In genomic region chr11:68020575-68020974, GRCh38 we compare ENCODE assay signal across 10 cellular contexts. TPM values are rescaled to one million over a fixed set of nuclear protein-coding genes. Genes with fewer than 3 reads are reported as not detected.
A peak's percentile ranks its signal among the peaks of the same experiment; 100 is the strongest.
DNase-seq lines count a peak whose midpoint lies in the region; ATAC-seq and TF ChIP-seq lines count a peak whose summit lies in the region.
"Had no signal": no experiment of that assay in that cellular context is flagged by ENCODE, and none has a peak within 500 bp of the region (broad histone marks: within the 10 kb centered on the region; RNA-seq: fewer than 3 reads in every experiment).

No MANE protein-coding gene starts in this region.

- ATAC-seq in sciatic nerve (peak; percentile 4), GM18868 (IDR thresholded peaks at IDR 0.05; ENCODE audit: unreplicated experiment) (no peak)
- no peak for ATAC-seq in activated CD8-positive, alpha-beta T cell treated with anti-CD3 and anti-CD28 coated beads for 36 hours

- CTCF ChIA-PET in SK-N-SH (lab: Yijun Ruan, JAX): interaction anchor here (0.6 to 2.6 kb wide), 3 partner anchors 15 to 188 kb away, joined by 3 to 11 read pairs (median 4); no protein-coding TSS in a partner anchor
- CTCF ChIA-PET in activated CD8-positive, alpha-beta T cell treated with anti-CD3 and anti-CD28 coated beads for 36 hours (lab: Charles Lee): no interaction called here

- no peaks in the 10 kb centered on the region for H3K27me3 Mint-ChIP-seq in activated CD8-positive, alpha-beta T cell treated with anti-CD3 and anti-CD28 coated beads for 36 hours

- H3K4me1 ChIP-seq in SK-N-SH (ENCODE audit: control insufficient read depth in 1 of 2, insufficient read depth in 2 of 2, low read depth in 1 of 2, low read length in 1 of 2) (peaks cover 0 to 18% of the 10 kb centered on the region in 2 experiments; a peak in 1 of 4 replicates), fibroblast of lung (ENCODE audit: control insufficient read depth, extremely low read depth, insufficient read depth, low read length) (peaks cover 7% of the 10 kb centered on the region)

- H3K9me3 ChIP-seq in SK-N-SH (no peaks in the 10 kb centered on the region), fibroblast of lung (ENCODE audit: control insufficient read depth, insufficient read depth, low read depth, low read length) (no peaks in the 10 kb centered on the region)

- no peaks in the 10 kb centered on the region for H3K79me2 ChIP-seq in SK-N-SH (ENCODE audit: insufficient read depth)
- no peaks in the 10 kb centered on the region for H3K79me2 ChIP-seq in fibroblast of lung (ENCODE audit: control insufficient read depth, insufficient read depth, low read length)

- H2AFZ ChIP-seq in SK-N-SH (ENCODE audit: low read depth) (no peak overlapping the region), fibroblast of lung (ENCODE audit: low read length) (no peak overlapping the region)

- H3K36me3 ChIP-seq in SK-N-SH (replicated peaks in 1 of 2; ENCODE audit: control insufficient read depth in 1 of 2, insufficient read depth in 2 of 2, low read length in 1 of 2) (no peaks in the 10 kb centered on the region), fibroblast of lung (ENCODE audit: control insufficient read depth, insufficient read depth, low read length) (peaks cover 8% of the 10 kb centered on the region)

- WGBS in SK-N-SH (ENCODE audit: low lambda C conversion rate): 47% methylated on average over 11 of the region's 11 CpGs

- no peak overlapping the region for H3K27ac Mint-ChIP-seq in activated CD8-positive, alpha-beta T cell treated with anti-CD3 and anti-CD28 coated beads for 36 hours
- H3K27ac Mint-ChIP-seq: memory B cell; T-helper 1 cell treated with Interleukin-12 subunit alpha and Interleukin-12 subunit beta and Interleukin-4 antibody, amounts not matched to agents 30 μg/mL and 1 μg/mL, for 36 hours had no signal

- TF ChIP-seq CTCF in SK-N-SH (IDR thresholded peaks at IDR 0.05): peak; percentile 57
- TF ChIP-seq CTCF in fibroblast of lung (conservative IDR thresholded peaks at IDR 0.05 in 1 of 2, IDR thresholded peaks at IDR 0.05 in 1 of 2; ENCODE audit: low read depth in 1 of 2, low read length in 2 of 2): peak; percentile 26 to 54
- TF ChIP-seq CTCF in activated CD8-positive, alpha-beta T cell treated with anti-CD3 and anti-CD28 coated beads for 36 hours (IDR thresholded peaks at IDR 0.05): no peak

- no peak overlapping the region for H3K9ac ChIP-seq in SK-N-SH
- H3K9ac ChIP-seq in fibroblast of lung (ENCODE audit: insufficient read depth, low read length): no peak overlapping the region

- H3F3A ChIP-seq in SK-N-SH (replicated peaks; ENCODE audit: insufficient read depth): peaks cover 10% of the 10 kb centered on the region

- H4K20me1 ChIP-seq in SK-N-SH (ENCODE audit: insufficient read depth) (no peaks in the 10 kb centered on the region), fibroblast of lung (ENCODE audit: control insufficient read depth, extremely low read depth, insufficient read depth, low read length) (no peaks in the 10 kb centered on the region)

- H3K27ac ChIP-seq in SK-N-SH (ENCODE audit: low read depth in 2 of 2, low read length in 1 of 2) (peak overlapping the region; percentile 19 to 26; a peak in 3 of 4 replicates), fibroblast of lung (ENCODE audit: insufficient read depth, low read length) (no peak overlapping the region)

- H3K9me2 ChIP-seq in SK-N-SH: no peaks in the 10 kb centered on the region

- DNase-seq in NCI-H1417 (lab: John Stamatoyannopoulos, UW) (peak in 2 of 3 experiments; percentile 18 to 26), NCI-H1417 treated with DMSO at 0.1 percent for 48 hours (lab: John Stamatoyannopoulos, UW) (no peak), SK-N-SH (peak; percentile 82), fibroblast of lung (ENCODE audit: low read depth in 2 of 2) (peak in 1 of 2 donors; percentile 34), sciatic nerve (ENCODE audit: low spot score) (no peak), putamen (ENCODE audit: low spot score) (no peak)
- DNase-seq in activated CD8-positive, alpha-beta T cell treated with anti-CD3 and anti-CD28 coated beads for 36 hours: no peak

- POLR2A ChIA-PET in SK-N-SH (lab: Yijun Ruan, JAX): interaction anchor here (1.4 kb wide), 1 partner anchor 17 kb away, joined by 5 read pairs; no protein-coding TSS in a partner anchor
- POLR2A ChIA-PET in activated CD8-positive, alpha-beta T cell treated with anti-CD3 and anti-CD28 coated beads for 36 hours (lab: Charles Lee): no interaction called here

- H3K27me3 ChIP-seq in SK-N-SH (ENCODE audit: insufficient read depth) (no peaks in the 10 kb centered on the region), fibroblast of lung (ENCODE audit: control insufficient read depth, insufficient read depth, low read length) (no peaks in the 10 kb centered on the region)

- H3K4me2 ChIP-seq in SK-N-SH (no peak overlapping the region), fibroblast of lung (ENCODE audit: extremely low read depth, insufficient read depth, low read length) (no peak overlapping the region)

- H3K9me3 Mint-ChIP-seq in activated CD8-positive, alpha-beta T cell treated with anti-CD3 and anti-CD28 coated beads for 36 hours: peaks cover 2% of the 10 kb centered on the region
- H3K9me3 Mint-ChIP-seq: memory B cell; T-helper 1 cell treated with Interleukin-12 subunit alpha and Interleukin-12 subunit beta and Interleukin-4 antibody, amounts not matched to agents 30 μg/mL and 1 μg/mL, for 36 hours had no signal

- TF ChIP-seq RAD21 in SK-N-SH (IDR thresholded peaks at IDR 0.05; ENCODE audit: low read length): peak; percentile 46

- intact Hi-C loops in sciatic nerve (cut with DNase I): no loop called here
- intact Hi-C loops in activated CD8-positive, alpha-beta T cell treated with anti-CD3 and anti-CD28 coated beads for 36 hours (cut with micrococcal nuclease): no loop called here

- H3K4me3 ChIP-seq in SK-N-SH (ENCODE audit: low read depth in 2 of 2, low read length in 1 of 2) (no peak overlapping the region), fibroblast of lung (replicated peaks in 1 of 4; ENCODE audit: control extremely low read depth in 1 of 4, insufficient read depth in 1 of 4, low read depth in 3 of 4, low read length in 4 of 4) (no peak overlapping the region)

- peaks cover 5% of the 10 kb centered on the region for H3K36me3 Mint-ChIP-seq in activated CD8-positive, alpha-beta T cell treated with anti-CD3 and anti-CD28 coated beads for 36 hours (ENCODE audit: low read depth)

- no peak for TF ChIP-seq EP300 in SK-N-SH (IDR thresholded peaks at IDR 0.05; ENCODE audit: borderline replicate concordance in 1 of 2, low read depth in 1 of 2, low read length in 1 of 2)

- H3K4me1 Mint-ChIP-seq in activated CD8-positive, alpha-beta T cell treated with anti-CD3 and anti-CD28 coated beads for 36 hours (ENCODE audit: low read depth): no peaks in the 10 kb centered on the region

- H3K4me3 Mint-ChIP-seq in activated CD8-positive, alpha-beta T cell treated with anti-CD3 and anti-CD28 coated beads for 36 hours: no peak overlapping the region
- H3K4me3 Mint-ChIP-seq: memory B cell; T-helper 1 cell treated with Interleukin-12 subunit alpha and Interleukin-12 subunit beta and Interleukin-4 antibody, amounts not matched to agents 30 μg/mL and 1 μg/mL, for 36 hours had no signal

TF ChIP-seq in SK-N-SH, 30 proteins besides CTCF, POLR2A, EP300 and RAD21:
- TF ChIP-seq SMC3 (IDR thresholded peaks at IDR 0.05; ENCODE audit: low read depth, low read length) (peak; percentile 59), FOSL2 (IDR thresholded peaks at IDR 0.05; ENCODE audit: borderline replicate concordance, low read depth) (no peak)

RNA-seq across cellular contexts. Expression of gene NDUFS8, which starts 9.9 kb away (rescaled TPM):
- polyA plus RNA-seq in SK-N-SH (2012; rRNA removed) (87.2 and 123 TPM in 2 replicates), fibroblast of lung (36.3 and 53.5 TPM in 2 replicates)
- 58.2 and 80.4 TPM in 2 replicates for polyA plus RNA-seq in SK-N-SH (2012; cell fraction: cytosol; rRNA removed)
- 123 and 172 TPM in 2 replicates for polyA plus RNA-seq in SK-N-SH (2012; cell fraction: nucleus; rRNA removed)
- total RNA-seq in fibroblast of lung (88.1 and 148 TPM in 2 replicates), sciatic nerve (63.9 TPM)
- polyA plus RNA-seq in fibroblast of lung (2012): 146 and 217 TPM in 2 replicates
- 112 and 143 TPM in 2 replicates for polyA minus RNA-seq in fibroblast of lung (ENCODE audit: low replicate concordance)
- 100 to 1,000 TPM; 105 to 109 TPM for total RNA-seq in activated CD8-positive, alpha-beta T cell treated with anti-CD3 and anti-CD28 coated beads for 36 hours

RNA-seq across cellular contexts. Expression of gene ALDH3B1, which starts 10.4 kb away (rescaled TPM):
- polyA plus RNA-seq in SK-N-SH (2012; rRNA removed) (14.9 and 15.9 TPM in 2 replicates), fibroblast of lung (19.1 and 39.0 TPM in 2 replicates)
- polyA plus RNA-seq in SK-N-SH (2012; cell fraction: cytosol; rRNA removed): 6.7 and 10.3 TPM in 2 replicates
- 20.7 and 23.3 TPM in 2 replicates for polyA plus RNA-seq in SK-N-SH (2012; cell fraction: nucleus; rRNA removed)
- total RNA-seq in fibroblast of lung (24.9 and 57.6 TPM in 2 replicates), sciatic nerve (46.7 TPM)
- 28.9 and 61.9 TPM in 2 replicates for polyA plus RNA-seq in fibroblast of lung (2012)
- 14.7 and 50.0 TPM in 2 replicates for polyA minus RNA-seq in fibroblast of lung (ENCODE audit: low replicate concordance)
- total RNA-seq in activated CD8-positive, alpha-beta T cell treated with anti-CD3 and anti-CD28 coated beads for 36 hours: under 1 TPM; 0.09 to 0.11 TPM

RNA-seq across cellular contexts. Expression of gene UNC93B1, which starts 16.7 kb away (rescaled TPM):
- polyA plus RNA-seq in SK-N-SH (2012; rRNA removed): 28.9 and 30.9 TPM in 2 replicates
- 9.1 and 18.1 TPM in 2 replicates for polyA plus RNA-seq in SK-N-SH (2012; cell fraction: cytosol; rRNA removed)
- polyA plus RNA-seq in SK-N-SH (2012; cell fraction: nucleus; rRNA removed): 85.6 and 104 TPM in 2 replicates
- total RNA-seq in fibroblast of lung: 20.0 and 20.5 TPM in 2 replicates
- polyA plus RNA-seq in fibroblast of lung: 11.5 and 15.7 TPM in 2 replicates
- polyA plus RNA-seq in fibroblast of lung (2012): 10.8 and 17.2 TPM in 2 replicates
- 35.3 and 55.9 TPM in 2 replicates for polyA minus RNA-seq in fibroblast of lung (ENCODE audit: low replicate concordance)
- total RNA-seq in sciatic nerve: 37.0 TPM
- 10 to 100 TPM; 12.4 to 13.0 TPM for total RNA-seq in activated CD8-positive, alpha-beta T cell treated with anti-CD3 and anti-CD28 coated beads for 36 hours

RNA-seq across cellular contexts. Expression of gene TCIRG1, which starts 18.2 kb away (rescaled TPM):
- polyA plus RNA-seq in SK-N-SH (2012; rRNA removed) (0.58 and 0.73 TPM in 2 replicates), fibroblast of lung (24.7 and 26.7 TPM in 2 replicates)
- 0.13 and 0.29 TPM in 2 replicates for polyA plus RNA-seq in SK-N-SH (2012; cell fraction: cytosol; rRNA removed)
- 4.8 and 6.8 TPM in 2 replicates for polyA plus RNA-seq in SK-N-SH (2012; cell fraction: nucleus; rRNA removed)
- total RNA-seq in fibroblast of lung (42.1 and 46.2 TPM in 2 replicates), sciatic nerve (128 TPM)
- 42.3 and 42.9 TPM in 2 replicates for polyA plus RNA-seq in fibroblast of lung (2012)
- 47.1 and 61.2 TPM in 2 replicates for polyA minus RNA-seq in fibroblast of lung (ENCODE audit: low replicate concordance)
- total RNA-seq in activated CD8-positive, alpha-beta T cell treated with anti-CD3 and anti-CD28 coated beads for 36 hours: 100 to 1,000 TPM; 129 to 138 TPM

Comparison
In these comparisons a context has a peak if more than half of its experiments do, and no peak if none do; other contexts are left out.
1. DNase-seq: peak in NCI-H1417 (2 of 3) and SK-N-SH (single experiment); none in NCI-H1417 treated with DMSO at 0.1 percent for 48 hours (single experiment), sciatic nerve (single experiment), putamen (single experiment) and activated CD8-positive, alpha-beta T cell treated with anti-CD3 and anti-CD28 coated beads for 36 hours (single experiment).
2. RNA of gene ALDH3B1, which starts 10.4 kb away (total RNA-seq): 24.9 to 57.6 TPM in fibroblast of lung and 46.7 TPM in sciatic nerve (single experiment); 0.09 to 0.11 TPM in activated CD8-positive, alpha-beta T cell treated with anti-CD3 and anti-CD28 coated beads for 36 hours; every median in the first group is over 10 times any median in the second.